Comparison of ENCODE assay signal across 2 cellular contexts in the genomic region with DNA sequence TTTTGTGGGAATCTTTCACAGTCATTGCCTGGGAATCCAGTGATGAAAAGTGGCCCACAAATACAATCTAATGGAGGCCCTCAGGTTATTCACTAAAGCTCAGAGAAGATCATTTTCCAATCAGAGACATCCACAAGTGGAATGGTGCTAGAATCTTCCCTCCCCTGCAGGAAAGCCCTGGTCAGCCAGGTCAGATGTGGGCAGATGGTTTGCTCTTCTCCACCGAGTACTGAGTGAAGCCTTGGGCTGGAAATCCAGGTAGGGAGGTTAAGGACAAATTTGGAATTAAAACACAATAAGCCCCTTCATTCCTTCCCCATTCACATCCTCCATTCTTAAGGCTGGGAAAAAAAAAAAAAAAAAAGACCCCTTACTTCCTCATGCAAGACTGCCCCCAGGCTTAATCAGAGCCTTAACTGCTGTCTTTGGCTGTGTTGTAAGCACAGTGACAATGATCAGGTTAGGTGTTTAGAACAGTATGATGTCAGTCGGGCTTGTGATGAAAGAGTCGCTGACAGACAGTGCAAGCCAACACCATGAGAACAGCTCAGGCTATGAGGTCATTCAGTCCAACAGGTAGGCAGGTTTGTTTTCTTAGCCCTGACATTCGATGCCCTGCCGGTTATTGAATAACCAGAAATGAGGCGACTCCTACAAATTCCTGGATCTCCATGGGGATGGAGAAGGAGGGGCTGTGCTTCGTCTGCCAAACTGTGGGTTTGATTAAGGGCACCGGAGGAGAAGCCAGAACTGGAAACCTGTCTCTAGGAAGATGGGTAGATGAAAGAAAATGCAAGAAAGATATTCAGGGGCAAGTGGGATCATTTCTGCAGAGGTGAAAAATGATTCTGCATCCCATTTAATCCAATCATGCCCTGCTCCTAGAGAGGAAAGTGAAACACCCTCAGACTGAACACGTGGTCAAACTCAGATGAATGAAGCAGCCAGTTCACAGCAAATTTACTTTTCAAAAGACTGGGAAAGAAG.
TF ChIP-seq lines count a peak whose summit lies in the region.

No MANE protein-coding gene starts in this region.

TF ChIP-seq in SK-N-SH treated with all-trans-retinoic acid at 6 μM for 48 hours, 23 proteins besides CTCF, POLR2A, EP300 and RAD21 (continued from another document):
- TF ChIP-seq, protein P1, sequence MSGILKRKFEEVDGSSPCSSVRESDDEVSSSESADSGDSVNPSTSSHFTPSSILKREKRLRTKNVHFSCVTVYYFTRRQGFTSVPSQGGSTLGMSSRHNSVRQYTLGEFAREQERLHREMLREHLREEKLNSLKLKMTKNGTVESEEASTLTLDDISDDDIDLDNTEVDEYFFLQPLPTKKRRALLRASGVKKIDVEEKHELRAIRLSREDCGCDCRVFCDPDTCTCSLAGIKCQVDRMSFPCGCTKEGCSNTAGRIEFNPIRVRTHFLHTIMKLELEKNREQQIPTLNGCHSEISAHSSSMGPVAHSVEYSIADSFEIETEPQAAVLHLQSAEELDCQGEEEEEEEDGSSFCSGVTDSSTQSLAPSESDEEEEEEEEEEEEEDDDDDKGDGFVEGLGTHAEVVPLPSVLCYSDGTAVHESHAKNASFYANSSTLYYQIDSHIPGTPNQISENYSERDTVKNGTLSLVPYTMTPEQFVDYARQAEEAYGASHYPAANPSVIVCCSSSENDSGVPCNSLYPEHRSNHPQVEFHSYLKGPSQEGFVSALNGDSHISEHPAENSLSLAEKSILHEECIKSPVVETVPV (CRISPR knock-in tag; IDR thresholded peaks at IDR 0.05): no peak
- no peak for TF ChIP-seq CSDC2 (CRISPR knock-in tag; IDR thresholded peaks at IDR 0.05)
- TF ChIP-seq, protein P2, sequence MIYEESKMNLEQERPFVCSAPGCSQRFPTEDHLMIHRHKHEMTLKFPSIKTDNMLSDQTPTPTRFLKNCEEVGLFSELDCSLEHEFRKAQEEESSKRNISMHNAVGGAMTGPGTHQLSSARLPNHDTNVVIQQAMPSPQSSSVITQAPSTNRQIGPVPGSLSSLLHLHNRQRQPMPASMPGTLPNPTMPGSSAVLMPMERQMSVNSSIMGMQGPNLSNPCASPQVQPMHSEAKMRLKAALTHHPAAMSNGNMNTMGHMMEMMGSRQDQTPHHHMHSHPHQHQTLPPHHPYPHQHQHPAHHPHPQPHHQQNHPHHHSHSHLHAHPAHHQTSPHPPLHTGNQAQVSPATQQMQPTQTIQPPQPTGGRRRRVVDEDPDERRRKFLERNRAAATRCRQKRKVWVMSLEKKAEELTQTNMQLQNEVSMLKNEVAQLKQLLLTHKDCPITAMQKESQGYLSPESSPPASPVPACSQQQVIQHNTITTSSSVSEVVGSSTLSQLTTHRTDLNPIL (CRISPR knock-in tag; IDR thresholded peaks at IDR 0.05; ENCODE audit: low read depth): no peak
- TF ChIP-seq ZFP3 (CRISPR knock-in tag; IDR thresholded peaks at IDR 0.05): no peak

TF ChIP-seq in SK-N-SH, 30 proteins besides CTCF, POLR2A, EP300 and RAD21 (continued from another document):
- TF ChIP-seq MEF2A (IDR thresholded peaks at IDR 0.05; ENCODE audit: borderline replicate concordance, low read depth) (no peak), NFIC (IDR thresholded peaks at IDR 0.05; ENCODE audit: borderline replicate concordance) (no peak), GABPA (IDR thresholded peaks at IDR 0.05; ENCODE audit: low read depth) (no peak), RFX5 (IDR thresholded peaks at IDR 0.05; ENCODE audit: low read length) (no peak), SMC3 (IDR thresholded peaks at IDR 0.05; ENCODE audit: low read depth, low read length) (no peak), ELF1 (IDR thresholded peaks at IDR 0.05) (no peak), FOXM1 (IDR thresholded peaks at IDR 0.05; ENCODE audit: low read depth) (no peak)
- TF ChIP-seq, protein P3, sequence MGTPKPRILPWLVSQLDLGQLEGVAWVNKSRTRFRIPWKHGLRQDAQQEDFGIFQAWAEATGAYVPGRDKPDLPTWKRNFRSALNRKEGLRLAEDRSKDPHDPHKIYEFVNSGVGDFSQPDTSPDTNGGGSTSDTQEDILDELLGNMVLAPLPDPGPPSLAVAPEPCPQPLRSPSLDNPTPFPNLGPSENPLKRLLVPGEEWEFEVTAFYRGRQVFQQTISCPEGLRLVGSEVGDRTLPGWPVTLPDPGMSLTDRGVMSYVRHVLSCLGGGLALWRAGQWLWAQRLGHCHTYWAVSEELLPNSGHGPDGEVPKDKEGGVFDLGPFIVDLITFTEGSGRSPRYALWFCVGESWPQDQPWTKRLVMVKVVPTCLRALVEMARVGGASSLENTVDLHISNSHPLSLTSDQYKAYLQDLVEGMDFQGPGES (IDR thresholded peaks at IDR 0.05; ENCODE audit: low read depth, low read length): no peak
